Comparison of ENCODE assay signal across 7 cellular contexts in genomic region chr4:88737304-88738015, GRCh38. TPM values are rescaled to one million over a fixed set of nuclear protein-coding genes. Genes with fewer than 3 reads are reported as not detected.
DNase-seq lines count a peak whose midpoint lies in the region; ATAC-seq, FAIRE-seq and TF ChIP-seq lines count a peak whose summit lies in the region.

No MANE protein-coding gene starts in this region.

- H3K27ac ChIP-seq in OCI-LY3 (ENCODE audit: low read length) = no peak overlapping the region
- H3K27ac ChIP-seq in subcutaneous abdominal adipose tissue (ENCODE audit: low read depth, low read length) = peak overlapping the region; percentile 53

- H3K9ac ChIP-seq in OCI-LY3 (ENCODE audit: low read length) (no peak overlapping the region), subcutaneous abdominal adipose tissue (ENCODE audit: low read length in 5 of 5) (peak overlapping the region in 1 of 5 donors; percentile 6)

- H3K27me3 ChIP-seq in OCI-LY3 (ENCODE audit: low read depth, low read length) = 0 out of 2 replicates have a peak, but pooled peaks cover 4% of the 10 kb centered on the region
- H3K27me3 ChIP-seq in subcutaneous abdominal adipose tissue (ENCODE audit: control insufficient read depth in 5 of 5, insufficient read depth in 4 of 5, low read length in 5 of 5) = no peaks in the 10 kb centered on the region

- DNase-seq in GM19239 (ENCODE audit: insufficient read length, low spot score) (peak; percentile 20), iris pigment epithelial cell (ENCODE audit: low read depth) (peak; percentile 44), SIG-M5 treated with dmso at 0.1 percent for 504 hours (lab: John Stamatoyannopoulos, UW; ENCODE audit: unreplicated experiment) (no peak), mucosa of gallbladder (ENCODE audit: low spot score) (no peak)

- H3K36me3 ChIP-seq in OCI-LY3 (replicated peaks; ENCODE audit: low read depth, low read length) (peaks cover 7% of the 10 kb centered on the region), subcutaneous abdominal adipose tissue (ENCODE audit: control insufficient read depth in 5 of 5, insufficient read depth in 5 of 5, low read length in 5 of 5) (peaks cover 34 to 85% (median 56%) of the 10 kb centered on the region in 5 donors)

- H3K4me2 ChIP-seq in OCI-LY3 (ENCODE audit: low read length) = peak overlapping the region; percentile 75

- H3K4me1 ChIP-seq in OCI-LY3 (ENCODE audit: low read length) = peaks cover 28% of the 10 kb centered on the region
- H3K4me1 ChIP-seq in subcutaneous abdominal adipose tissue (ENCODE audit: control insufficient read depth in 5 of 5, insufficient read depth in 5 of 5, low read length in 5 of 5) = peaks cover 0 to 56% (median 24%) of the 10 kb centered on the region in 5 donors

- H3K4me3 ChIP-seq in OCI-LY3 (ENCODE audit: low read length) = peak overlapping the region; percentile 51
- no peak overlapping the region for H3K4me3 ChIP-seq in subcutaneous abdominal adipose tissue (ENCODE audit: low read depth in 1 of 5, low read length in 5 of 5)

- FAIRE-seq in GM19239 (lab: Jason Lieb, UNC) = peak; percentile 88

- peaks cover 13% of the 10 kb centered on the region; the same call in 1 of the 2 replicates for H4K20me1 ChIP-seq in OCI-LY3 (ENCODE audit: insufficient read depth, low read length)

- peak; percentile 93 for ATAC-seq in HG02884 (IDR thresholded peaks at IDR 0.05; ENCODE audit: unreplicated experiment)

- H3K79me2 ChIP-seq in OCI-LY3 (ENCODE audit: low read length) = no peaks in the 10 kb centered on the region

- H3K9me3 ChIP-seq in OCI-LY3 (ENCODE audit: insufficient read depth, low read length) (no peaks in the 10 kb centered on the region), subcutaneous abdominal adipose tissue (ENCODE audit: control insufficient read depth in 5 of 5, low read length in 5 of 5) (no peaks in the 10 kb centered on the region)

- H2AFZ ChIP-seq in OCI-LY3 (ENCODE audit: low read depth, low read length) = no peak overlapping the region

- no peak for TF ChIP-seq CTCF in OCI-LY3 (IDR thresholded peaks at IDR 0.05; ENCODE audit: low read depth, low read length)

RNA-seq across cellular contexts. Expression of gene NAP1L5, which starts 39.8 kb away (rescaled TPM):
- 8.5 TPM for total RNA-seq in mucosa of gallbladder

Comparison
In these comparisons a context has a peak if more than half of its experiments do, and no peak if none do; other contexts are left out.
1. DNase-seq: peak in GM19239 (single experiment) and iris pigment epithelial cell (single experiment); none in SIG-M5 treated with dmso at 0.1 percent for 504 hours (single experiment) and mucosa of gallbladder (single experiment).